38 cellular contexts compared by ENCODE assay signal in genomic region chr3:127256138-127256537, GRCh38. TPM values are rescaled to one million over a fixed set of nuclear protein-coding genes. Genes with fewer than 3 reads are reported as not detected.
"Had no signal": no experiment of that assay in that cellular context is flagged by ENCODE, and none has a peak within 500 bp of the region (broad histone marks: within the 10 kb centered on the region; RNA-seq: fewer than 3 reads in every experiment).

No MANE protein-coding gene starts in this region.

- H3K36me3 ChIP-seq: MG63 had no signal

- DNase-seq: Karpas-422, Kasumi-1, KG1, MG63, MM.1S, MV-4-11, NCI-H1048, NCI-H1092, NCI-H1092 treated with DMSO at 0.1 percent for 48 hours, NCI-H1105, NCI-H1105 treated with DMSO at 0.1 percent for 48 hours, NCI-H1417, NCI-H1417 treated with DMSO at 0.1 percent for 48 hours, NCI-H1436, NCI-H1436 treated with DMSO at 0.1 percent for 48 hours, NCI-H146, NCI-H1694, NCI-H1694 treated with DMSO at 0.1 percent for 48 hours, NCI-H187, NCI-H187 treated with DMSO at 0.1 percent for 48 hours, NCI-H1930, NCI-H2029, NCI-H2029 treated with DMSO at 0.1 percent for 48 hours, NCI-H2081, NCI-H2081 treated with DMSO at 0.1 percent for 48 hours, NCI-H2107, NCI-H2171, NCI-H2171 treated with DMSO at 0.1 percent for 48 hours, NCI-H2227 treated with DMSO at 0.1 percent for 48 hours, NCI-H226, NCI-H345, NCI-H446, NCI-H446 treated with DMSO at 0.1 percent for 48 hours had no signal

- H3K27ac ChIP-seq: KMS-11 had no signal

- H3K4me3 ChIP-seq: MG63 had no signal

RNA-seq across cellular contexts. Expression of gene PRR20G, which starts 31.7 kb away (rescaled TPM):
- total RNA-seq: LHCN-M2, M059J, MCF 10A, NCI-H460 had no signal
